Comparison of ENCODE assay signal across 8 cellular contexts in the genomic region with DNA sequence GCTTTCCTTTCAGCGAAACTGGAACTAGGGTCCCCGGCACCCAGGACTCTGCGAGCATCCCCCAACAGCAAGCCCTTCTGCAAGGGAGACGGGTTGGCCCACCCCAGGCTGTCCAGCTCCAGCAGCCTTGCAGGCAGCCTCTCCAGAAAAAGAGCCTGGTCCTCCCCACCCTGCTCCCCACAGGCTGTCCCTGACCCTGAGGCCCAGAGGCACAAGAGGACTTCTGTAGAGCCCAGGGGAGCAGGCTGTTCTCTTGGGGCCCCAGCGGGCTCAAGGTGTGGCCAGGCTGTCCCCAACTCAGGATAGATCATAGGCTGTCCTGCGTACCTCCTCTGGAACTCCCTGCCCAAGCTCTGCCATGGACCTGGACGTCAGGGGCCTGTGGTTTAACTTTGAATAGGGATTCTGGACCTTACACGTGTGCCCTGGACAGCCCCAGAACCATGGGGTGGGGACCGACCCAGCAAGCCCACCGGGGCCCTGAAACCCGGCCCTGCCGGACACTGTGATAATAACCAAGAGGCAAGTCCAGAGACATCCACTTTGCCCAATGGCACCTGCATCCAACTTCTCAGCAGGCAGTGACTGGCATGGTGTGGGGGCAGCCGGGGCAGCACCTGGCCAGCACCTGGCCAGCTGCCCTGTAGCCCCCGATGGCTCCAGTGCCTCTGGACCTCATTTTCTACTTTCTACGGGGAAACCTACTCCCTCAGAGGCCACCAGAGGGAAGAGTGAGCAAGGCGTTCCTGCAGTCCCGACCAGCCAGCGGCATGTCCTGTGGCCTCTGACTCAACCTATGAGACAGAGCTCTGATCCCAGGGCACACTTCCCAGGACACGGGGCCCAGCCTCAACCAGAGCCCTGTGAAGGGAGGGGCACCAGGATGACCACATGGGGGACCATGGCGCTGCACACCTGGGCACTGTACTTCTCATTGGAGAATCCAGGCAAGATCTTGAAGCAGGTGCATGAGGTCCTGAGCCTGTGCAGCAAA. TPM values are rescaled to one million over a fixed set of nuclear protein-coding genes. Genes with fewer than 3 reads are reported as not detected.
A peak's percentile ranks its signal among the peaks of the same experiment; 100 is the strongest.
DNase-seq lines count a peak whose midpoint lies in the region; ATAC-seq and TF ChIP-seq lines count a peak whose summit lies in the region.

No MANE protein-coding gene starts in this region.

- H3K4me3 ChIP-seq in AG04449 (ENCODE audit: low read depth, low read length) (no peak overlapping the region), heart right ventricle (no peak overlapping the region), upper lobe of left lung (no peak overlapping the region)

- H3K27me3 ChIP-seq in heart right ventricle (peaks cover 0 to 20% (median 1%) of the 10 kb centered on the region in 7 donors), upper lobe of left lung (no peaks in the 10 kb centered on the region)

- 56 to 65% methylated on average over 20 of the region's 20 CpGs for WGBS in heart right ventricle, 2 donors
- WGBS in upper lobe of left lung, 2 donors = 63 to 66% methylated on average over 8 to 20 of the region's 20 CpGs

- ATAC-seq in heart right ventricle (peak in 4 of 8 donors; percentile 22 to 64 (median 28)), upper lobe of left lung (ENCODE audit: low FRiP score in 2 of 2) (peak in 1 of 2 donors; percentile 60), HG02885 (IDR thresholded peaks at IDR 0.05; ENCODE audit: poor library complexity, unreplicated experiment) (no peak)

- TF ChIP-seq EP300 in upper lobe of left lung (IDR thresholded peaks at IDR 0.05) = no peak

- CTCF ChIA-PET in AG04449 (lab: Yijun Ruan, JAX) = interaction anchor here (0.6 to 6.9 kb wide), 12 partner anchors 10 to 159 kb away, joined by 3 to 40 read pairs (median 3); partner anchors contain the start of gene FAM32A

- intact Hi-C loops in heart right ventricle (cut with DNase I) = no loop called here

- H3K4me1 ChIP-seq in heart right ventricle = no peaks in the 10 kb centered on the region
- no peaks in the 10 kb centered on the region for H3K4me1 ChIP-seq in upper lobe of left lung

- DNase-seq in AG04449 (ENCODE audit: low read depth, low spot score) (peak; percentile 14), H4 (ENCODE audit: low spot score) (peak; percentile 72), SW480 (ENCODE audit: low spot score) (peak; percentile 67), heart right ventricle (no peak), upper lobe of left lung (peak; percentile 21 to 71), GM19238 (ENCODE audit: insufficient read length, low spot score) (no peak)
- no peak for DNase-seq in stimulated activated CD4-positive, alpha-beta T cell treated with anti-CD3 and anti-CD28 coated beads, Interleukin-4, amount 100 ng/mL, for 24 hours

- H3K36me3 ChIP-seq in heart right ventricle = no peaks in the 10 kb centered on the region
- no peaks in the 10 kb centered on the region for H3K36me3 ChIP-seq in upper lobe of left lung

- H3K9me3 ChIP-seq in heart right ventricle (no peaks in the 10 kb centered on the region), upper lobe of left lung (no peaks in the 10 kb centered on the region)

- TF ChIP-seq POLR2A in upper lobe of left lung (IDR thresholded peaks at IDR 0.05) = no peak

- POLR2A ChIA-PET in AG04449 (lab: Yijun Ruan, JAX) = no interaction called here

- TF ChIP-seq CTCF in AG04449 (IDR thresholded peaks at IDR 0.05; ENCODE audit: insufficient read depth, low read length, missing control alignments) (peak; percentile 64), heart right ventricle (IDR thresholded peaks at IDR 0.05) (peak in 5 of 9 donors; percentile 14 to 35 (median 22)), upper lobe of left lung (IDR thresholded peaks at IDR 0.05) (peak in 3 of 6 experiments; percentile 14 to 18 (median 14))

- H3K27ac ChIP-seq in heart right ventricle (no peak overlapping the region), upper lobe of left lung (no peak overlapping the region)

RNA-seq across cellular contexts. Expression of gene TPM4, which starts 50.9 kb away (rescaled TPM):
- 975 and 1,019 TPM in 2 replicates for total RNA-seq in H4 (2014; rRNA removed; shearing (Covaris generic))
- 100 to 1,000 TPM in 2 of 10 donors, 10 to 100 TPM in 8; 52.0 to 231 (median 72.5) TPM for total RNA-seq in heart right ventricle
- 100 to 1,000 TPM; 121 to 195 TPM for polyA plus RNA-seq in heart right ventricle
- total RNA-seq in upper lobe of left lung = 100 to 1,000 TPM; 258 to 569 (median 392) TPM

Comparison
In these comparisons a context has a peak if more than half of its experiments do, and no peak if none do; other contexts are left out.
1. DNase-seq: peak in AG04449 (single experiment), H4 (single experiment), SW480 (single experiment) and upper lobe of left lung (2 of 2); none in heart right ventricle (0 of 2), GM19238 (single experiment) and stimulated activated CD4-positive, alpha-beta T cell treated with anti-CD3 and anti-CD28 coated beads, Interleukin-4, amount 100 ng/mL, for 24 hours (single experiment).